In the genomic region with DNA sequence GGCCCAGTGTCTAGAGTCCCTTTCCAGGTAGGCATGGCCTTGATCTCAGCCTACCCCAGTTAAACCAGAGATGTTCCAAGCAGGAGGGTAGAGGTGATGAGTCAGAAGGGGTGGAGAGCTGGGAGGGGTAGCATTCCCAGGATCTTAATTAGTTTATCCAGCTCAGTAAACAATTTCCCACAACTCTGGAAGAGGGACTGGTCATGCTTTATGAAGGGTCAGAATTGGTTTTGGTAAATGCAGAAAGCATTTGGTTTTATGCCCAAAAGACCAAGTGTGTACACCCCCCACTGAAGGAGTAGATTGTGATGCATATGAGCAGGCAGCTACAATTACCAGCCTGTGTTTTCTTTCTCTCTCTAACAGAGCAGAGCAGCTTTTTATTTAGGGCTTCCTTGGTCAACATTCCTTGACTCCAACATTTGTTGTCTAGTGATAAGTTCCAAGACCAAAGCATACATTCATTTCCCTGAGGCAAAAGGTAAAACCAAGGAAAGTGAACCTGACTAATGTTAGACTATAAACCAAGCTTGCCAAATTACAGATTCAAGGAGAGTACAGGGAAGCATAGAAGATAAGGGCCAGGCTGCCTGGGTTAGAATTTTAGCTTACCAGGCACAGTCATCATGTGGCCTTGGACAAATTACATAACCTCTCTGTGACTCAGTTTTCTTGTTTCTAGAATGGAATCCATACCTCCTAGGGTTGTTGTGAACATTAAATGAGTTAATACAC, we compare ENCODE assay signal across 9 cellular contexts. TPM values are rescaled to one million over a fixed set of nuclear protein-coding genes. Genes with fewer than 3 reads are reported as not detected.
DNase-seq lines count a peak whose midpoint lies in the region; ATAC-seq and TF ChIP-seq lines count a peak whose summit lies in the region.
"Had no signal": no experiment of that assay in that cellular context is flagged by ENCODE, and none has a peak within 500 bp of the region (broad histone marks: within the 10 kb centered on the region; RNA-seq: fewer than 3 reads in every experiment).

No MANE protein-coding gene starts in this region.

- no peak for ATAC-seq in GM21447 (IDR thresholded peaks at IDR 0.05; ENCODE audit: unreplicated experiment)
- ATAC-seq in T-helper 17 cell = no peak
- ATAC-seq in GM21723 (IDR thresholded peaks at IDR 0.05; ENCODE audit: unreplicated experiment) = no peak

- H3K79me2 ChIP-seq in smooth muscle cell (ENCODE audit: low read depth) = peaks cover 9% of the 10 kb centered on the region

- H3F3A ChIP-seq in smooth muscle cell (ENCODE audit: low read depth) = no peaks in the 10 kb centered on the region

- H3K9me3 Mint-ChIP-seq in glutamatergic neuron (ENCODE audit: unreplicated experiment) = peaks cover 5% of the 10 kb centered on the region

- H3K9ac ChIP-seq in smooth muscle cell (ENCODE audit: low read depth) = no peak overlapping the region

- peak overlapping the region; percentile 57 for H3K4me3 Mint-ChIP-seq in glutamatergic neuron (ENCODE audit: unreplicated experiment)
- no peak overlapping the region for H3K4me3 Mint-ChIP-seq in T-helper 17 cell

- H3K27me3 Mint-ChIP-seq in glutamatergic neuron (ENCODE audit: unreplicated experiment) = peaks cover 2% of the 10 kb centered on the region
- no peaks in the 10 kb centered on the region for H3K27me3 Mint-ChIP-seq in T-helper 17 cell

- no peak overlapping the region for H3K4me3 ChIP-seq in smooth muscle cell

- peaks cover 78% of the 10 kb centered on the region for H4K20me1 ChIP-seq in smooth muscle cell (ENCODE audit: low read depth)

- H3K36me3 Mint-ChIP-seq in glutamatergic neuron (ENCODE audit: unreplicated experiment) = no peaks in the 10 kb centered on the region
- peaks cover 2% of the 10 kb centered on the region for H3K36me3 Mint-ChIP-seq in T-helper 17 cell (ENCODE audit: low read depth)

- TF ChIP-seq CTCF in VCaP (conservative IDR thresholded peaks at IDR 0.05) (no peak), glutamatergic neuron (IDR thresholded peaks at IDR 0.05; ENCODE audit: partially characterized antibody, unreplicated experiment) (no peak), smooth muscle cell (IDR thresholded peaks at IDR 0.05; ENCODE audit: borderline replicate concordance, insufficient read depth, poor library complexity, severe bottlenecking) (no peak)

- H3K27ac ChIP-seq in VCaP (peak overlapping the region; percentile 46; the same call in 1 of the 2 replicates), smooth muscle cell (ENCODE audit: low read depth) (peak overlapping the region; percentile 61)

- no peak overlapping the region for H2AFZ ChIP-seq in smooth muscle cell (ENCODE audit: low read depth)

- H3K27ac Mint-ChIP-seq in glutamatergic neuron (ENCODE audit: unreplicated experiment) (peak overlapping the region; percentile 80), T-helper 17 cell (no peak overlapping the region)

- peaks cover 4% of the 10 kb centered on the region for H3K4me1 ChIP-seq in smooth muscle cell (ENCODE audit: low read depth)

- DNase-seq in HCEC 1CT = peak; percentile 82
- DNase-seq in glutamatergic neuron = no peak
- DNase-seq in smooth muscle cell (lab: John Stamatoyannopoulos, UW; ENCODE audit: unreplicated experiment) = no peak
- DNase-seq in Kasumi-1 (lab: John Stamatoyannopoulos, UW) = no peak
- no peak for DNase-seq in T-helper 17 cell
- DNase-seq: OCI-M1 had no signal

- H3K36me3 ChIP-seq in smooth muscle cell (ENCODE audit: low read depth) = no peaks in the 10 kb centered on the region

- no peaks in the 10 kb centered on the region for H3K9me3 ChIP-seq in smooth muscle cell (replicated peaks; ENCODE audit: low read depth)
- H3K9me3 ChIP-seq in T-helper 17 cell (ENCODE audit: control insufficient read depth, low read length, poor library complexity, severe bottlenecking) = no peaks in the 10 kb centered on the region

- H3K4me1 Mint-ChIP-seq in glutamatergic neuron (ENCODE audit: low read depth, unreplicated experiment) = peaks cover 42% of the 10 kb centered on the region
- H3K4me1 Mint-ChIP-seq in T-helper 17 cell = peaks cover 36% of the 10 kb centered on the region

- H3K4me2 ChIP-seq in smooth muscle cell = no peak overlapping the region

- no peaks in the 10 kb centered on the region for H3K27me3 ChIP-seq in smooth muscle cell (ENCODE audit: low read depth)

RNA-seq across cellular contexts. Expression of a gene that starts 17.6 kb away (rescaled TPM):
- total RNA-seq in glutamatergic neuron (ENCODE audit: unreplicated experiment) (30.9 TPM), smooth muscle cell (42.2 and 48.7 TPM in 2 replicates), T-helper 17 cell (10 to 100 TPM; 36.5 to 36.9 TPM)
- polyA plus RNA-seq in smooth muscle cell = 49.0 and 61.2 TPM in 2 replicates

RNA-seq across cellular contexts. Expression of a gene that starts 17.7 kb away (rescaled TPM):
- total RNA-seq in glutamatergic neuron (ENCODE audit: unreplicated experiment) (52.4 TPM), smooth muscle cell (38.2 and 63.7 TPM in 2 replicates), T-helper 17 cell (10 to 100 TPM; 43.5 to 51.4 TPM)
- 34.8 and 40.5 TPM in 2 replicates for polyA plus RNA-seq in smooth muscle cell

RNA-seq across cellular contexts. Expression of a gene that starts 32.5 kb away (rescaled TPM):
- total RNA-seq in glutamatergic neuron (ENCODE audit: unreplicated experiment) (not detected), smooth muscle cell (not detected in 2 replicates), T-helper 17 cell (under 1 TPM in 1 of 2 donors, not detected in 1; 0.99 TPM)
- 0.58 TPM in 1 of 2 replicates, not detected in the other for polyA plus RNA-seq in smooth muscle cell
